8 cellular contexts compared by ENCODE assay signal in the genomic region with DNA sequence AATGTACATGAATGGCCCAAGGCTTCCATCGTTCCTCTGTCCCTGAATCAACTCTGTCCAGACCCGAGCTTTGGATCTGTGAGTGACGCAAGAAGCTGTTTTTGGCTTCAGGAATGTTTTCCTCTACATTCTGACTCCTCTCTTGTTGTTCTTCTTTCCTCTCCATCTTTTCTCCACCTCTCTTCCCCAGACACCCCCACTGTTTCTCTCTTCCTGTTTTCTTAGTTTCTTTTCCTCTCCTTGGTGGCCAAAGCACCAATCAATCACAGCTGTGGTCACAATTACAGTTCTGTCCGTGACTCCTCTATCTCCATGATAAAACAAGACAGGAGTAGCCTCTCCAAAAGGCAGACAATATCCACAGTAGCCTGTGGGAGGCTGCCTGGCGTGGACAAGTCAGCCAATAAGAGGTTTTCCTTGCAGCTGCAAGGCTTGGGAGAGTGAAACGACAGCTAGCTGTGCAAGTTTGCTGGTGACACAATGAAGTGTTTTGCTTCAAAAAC. TPM values are rescaled to one million over a fixed set of nuclear protein-coding genes. Genes with fewer than 3 reads are reported as not detected.
DNase-seq lines count a peak whose midpoint lies in the region; ATAC-seq, FAIRE-seq and TF ChIP-seq lines count a peak whose summit lies in the region.

No MANE protein-coding gene starts in this region.

- no peak for TF ChIP-seq EP300 in H1 (IDR thresholded peaks at IDR 0.05; ENCODE audit: borderline replicate concordance in 1 of 2, low read depth in 2 of 2, low read length in 2 of 2)

- H3K9me3 ChIP-seq in H1 (ENCODE audit: insufficient read depth in 2 of 2, low read depth in 1 of 2, low read length in 1 of 2) (no peaks in the 10 kb centered on the region), mucosa of stomach (ENCODE audit: control insufficient read depth, low read length) (no peaks in the 10 kb centered on the region), HAP-1 (no peaks in the 10 kb centered on the region)
- H3K9me3 ChIP-seq in CD8-positive, alpha-beta memory T cell (ENCODE audit: low read length) = no peaks in the 10 kb centered on the region

- in situ Hi-C loops in HAP-1 (cut with MboI; ENCODE audit: low sequenced_read_pairs) = no loop called here

- 58% methylated on average over 6 of the region's 6 CpGs; no CpG with 5 or more reads in 1 of the 2 experiments for WGBS in H1 (ENCODE audit: extremely low coverage in 1 of 2, insufficient coverage in 1 of 2, insufficient read length in 1 of 2, insufficient replicate concordance in 2 of 2, low coverage in 1 of 2, low lambda C conversion rate in 2 of 2, missing lambda C conversion rate in 1 of 2), 2 experiments

- no peak for FAIRE-seq in H1 (lab: Jason Lieb, UNC)

- H2BK5ac ChIP-seq in H1 (ENCODE audit: low read depth, low read length) = no peak overlapping the region

- no peak overlapping the region for H3K4me3 Mint-ChIP-seq in CD8-positive, alpha-beta memory T cell

- ATAC-seq in Right ventricle myocardium inferior = peak; percentile 87
- no peak for ATAC-seq in GM18502 (IDR thresholded peaks at IDR 0.05; ENCODE audit: poor library complexity, unreplicated experiment)

- CTCF ChIA-PET in H1 (lab: Charles Lee; ENCODE audit: partially characterized antibody) = interaction anchor here (1.4 to 3.5 kb wide), 2 partner anchors 9 to 66 kb away, joined by 4 to 25 read pairs; no protein-coding TSS in a partner anchor
- CTCF ChIA-PET in CD8-positive, alpha-beta memory T cell (lab: Charles Lee) = no interaction called here

- no peak overlapping the region for H2BK20ac ChIP-seq in H1 (ENCODE audit: low read length)

- no peak overlapping the region for H3K4me3 ChIP-seq in H1 (ENCODE audit: extremely low read depth in 1 of 4, insufficient read depth in 2 of 4, low read depth in 3 of 4, low read length in 4 of 4)
- H3K4me3 ChIP-seq in mucosa of stomach (ENCODE audit: low read length) = no peak overlapping the region
- no peak overlapping the region for H3K4me3 ChIP-seq in CD8-positive, alpha-beta memory T cell (ENCODE audit: low read length)
- H3K4me3 ChIP-seq in HAP-1 = no peak overlapping the region

- peaks cover 0 to 31% of the 10 kb centered on the region in 2 donors for H3K27me3 Mint-ChIP-seq in CD8-positive, alpha-beta memory T cell

- intact Hi-C loops in Right ventricle myocardium inferior (cut with DNase I) = loop anchor here (5.0 to 10.0 kb wide), 4 partner anchors 199 to 504 kb away; a partner anchor contains a TSS
- intact Hi-C loops in cardiac septum (cut with DNase I) = loop anchor here (2.0 to 10.0 kb wide), 3 partner anchors 129 to 497 kb away; no protein-coding TSS in a partner anchor

- no peak overlapping the region for H3K18ac ChIP-seq in H1 (ENCODE audit: extremely low read depth, low read length)

- no peaks in the 10 kb centered on the region for H3K9me3 Mint-ChIP-seq in CD8-positive, alpha-beta memory T cell

- H3K79me2 ChIP-seq in H1 (ENCODE audit: control insufficient read depth in 1 of 2, insufficient read depth in 2 of 2, low read length in 2 of 2) = no peaks in the 10 kb centered on the region

- H3K27me3 ChIP-seq in H1 (replicated peaks in 1 of 4; ENCODE audit: control insufficient read depth in 3 of 4, extremely low read depth in 1 of 4, insufficient read depth in 3 of 4, low read length in 3 of 4) (no peaks in the 10 kb centered on the region), mucosa of stomach (ENCODE audit: control insufficient read depth, insufficient read depth, low read length) (no peaks in the 10 kb centered on the region), HAP-1 (ENCODE audit: low read depth) (no peaks in the 10 kb centered on the region)
- no peaks in the 10 kb centered on the region for H3K27me3 ChIP-seq in CD8-positive, alpha-beta memory T cell (ENCODE audit: insufficient read depth, low read length, poor library complexity, severe bottlenecking)

- peaks cover 0 to 4% (median 2%) of the 10 kb centered on the region in 4 experiments; a peak in 3 of 7 replicates for H3K4me1 ChIP-seq in H1 (replicated peaks in 1 of 4; ENCODE audit: control insufficient read depth in 3 of 4, insufficient read depth in 4 of 4, low read length in 3 of 4)
- no peaks in the 10 kb centered on the region for H3K4me1 ChIP-seq in mucosa of stomach (ENCODE audit: control insufficient read depth, insufficient read depth, low read length)
- no peaks in the 10 kb centered on the region for H3K4me1 ChIP-seq in CD8-positive, alpha-beta memory T cell (ENCODE audit: insufficient read depth, low read length)
- peaks cover 6% of the 10 kb centered on the region; the same call in 1 of the 2 replicates for H3K4me1 ChIP-seq in HAP-1

- no peak for TF ChIP-seq RAD21 in H1 (IDR thresholded peaks at IDR 0.05 in 1 of 2, conservative IDR thresholded peaks at IDR 0.05 in 1 of 2; ENCODE audit: low read depth in 2 of 2, low read length in 2 of 2)

- H3K9ac ChIP-seq in H1 (replicated peaks in 1 of 4; ENCODE audit: extremely low read depth in 1 of 4, low read depth in 3 of 4, low read length in 3 of 4) (no peak overlapping the region), mucosa of stomach (ENCODE audit: low read length) (peak overlapping the region; percentile 12)

- H4K8ac ChIP-seq in H1 (ENCODE audit: extremely low read depth, insufficient read depth, low read length) = no peak overlapping the region

- no peak overlapping the region for H2BK120ac ChIP-seq in H1 (replicated peaks; ENCODE audit: low read depth, low read length)

- no peaks in the 10 kb centered on the region for H3K23me2 ChIP-seq in H1 (ENCODE audit: low read depth, low read length)

- H3K23ac ChIP-seq in H1 (ENCODE audit: insufficient read length) = no peak overlapping the region

- TF ChIP-seq CTCF in H1 (IDR thresholded peaks at IDR 0.05; ENCODE audit: control extremely low read depth in 1 of 3, insufficient read depth in 1 of 3, low read depth in 1 of 3, low read length in 3 of 3) = no peak

- H3K79me1 ChIP-seq in H1 (ENCODE audit: low read depth, low read length) = no peaks in the 10 kb centered on the region

- DNase-seq in Right ventricle myocardium inferior (ENCODE audit: missing footprints) (peak; percentile 68), cardiac septum (ENCODE audit: low spot score) (no peak), H1 (ENCODE audit: low read depth in 1 of 2, low spot score in 2 of 2) (no peak), HAP-1 (ENCODE audit: low spot score in 2 of 2) (no peak)
- DNase-seq in CD8-positive, alpha-beta memory T cell = no peak
- no peak for DNase-seq in activated naive CD4-positive, alpha-beta T cell (lab: John Stamatoyannopoulos, UW)

- H2BK15ac ChIP-seq in H1 (ENCODE audit: low read length) = no peak overlapping the region

- H3K27ac ChIP-seq in H1 (ENCODE audit: low read depth, low read length) = no peak overlapping the region
- no peak overlapping the region for H3K27ac ChIP-seq in CD8-positive, alpha-beta memory T cell (ENCODE audit: low read depth, low read length)

- H3K14ac ChIP-seq in H1 (ENCODE audit: insufficient read length) = no peak overlapping the region

- TF ChIP-seq POLR2A in H1 (IDR thresholded peaks at IDR 0.05; ENCODE audit: control extremely low read depth in 1 of 2, low read depth in 2 of 2, low read length in 2 of 2) = no peak

- no peak overlapping the region for H4K91ac ChIP-seq in H1 (replicated peaks; ENCODE audit: insufficient read length, low read length)

- H2AK5ac ChIP-seq in H1 (ENCODE audit: low read depth, low read length) = no peak overlapping the region

- peak overlapping the region in 1 of 2 experiments; percentile 22; a peak in 1 of 4 replicates for H3K4me2 ChIP-seq in H1 (ENCODE audit: insufficient read depth in 1 of 2, low read depth in 2 of 2, low read length in 2 of 2)

- H3K36me3 Mint-ChIP-seq in CD8-positive, alpha-beta memory T cell = no peaks in the 10 kb centered on the region

- POLR2A ChIA-PET in H1 (lab: Charles Lee; ENCODE audit: partially characterized antibody) = no interaction called here
- POLR2A ChIA-PET in CD8-positive, alpha-beta memory T cell (lab: Charles Lee) = no interaction called here

- H3K27ac Mint-ChIP-seq in CD8-positive, alpha-beta memory T cell = no peak overlapping the region

- H3K36me3 ChIP-seq in H1 (ENCODE audit: control insufficient read depth in 2 of 4, insufficient read depth in 4 of 4, low read length in 3 of 4) (no peaks in the 10 kb centered on the region), mucosa of stomach (ENCODE audit: control insufficient read depth, insufficient read depth, low read length) (no peaks in the 10 kb centered on the region), HAP-1 (replicated peaks) (no peaks in the 10 kb centered on the region)
- H3K36me3 ChIP-seq in CD8-positive, alpha-beta memory T cell (ENCODE audit: insufficient read depth, low read length) = no peaks in the 10 kb centered on the region

- H2AFZ ChIP-seq in H1 (ENCODE audit: low read length) = peak overlapping the region; percentile 97

- H2BK12ac ChIP-seq in H1 (ENCODE audit: low read depth, low read length) = no peak overlapping the region

- no peaks in the 10 kb centered on the region for H4K20me1 ChIP-seq in H1 (replicated peaks in 1 of 2; ENCODE audit: control insufficient read depth in 1 of 2, insufficient read depth in 2 of 2, low read length in 2 of 2)

- no peaks in the 10 kb centered on the region for H3K4me1 Mint-ChIP-seq in CD8-positive, alpha-beta memory T cell

- no peak overlapping the region for H3K4ac ChIP-seq in H1 (replicated peaks; ENCODE audit: insufficient read length, low read depth, low read length)

- no peak overlapping the region for H3K56ac ChIP-seq in H1 (replicated peaks; ENCODE audit: insufficient read length, low read depth, low read length)

- H4K5ac ChIP-seq in H1 (ENCODE audit: insufficient read length, low read depth, low read length) = no peak overlapping the region

RNA-seq across cellular contexts. Expression of a gene that starts 4.9 kb away (rescaled TPM):
- total RNA-seq in Right ventricle myocardium inferior (not detected), cardiac septum (not detected)
- total RNA-seq in H1 (2021; fragmentation: NEBNext Ultra II Directional; extraction: Animal tissue kit (Norgen Biotek cat#: 25700)) = not detected in 2 replicates
- not detected in 2 replicates for polyA plus RNA-seq in H1 (2011; rRNA removed)
- not detected for polyA plus RNA-seq in H1 (2011; cell fraction: cytosol; rRNA removed)
- not detected for polyA plus RNA-seq in H1 (2011; cell fraction: nucleus; rRNA removed)
- not detected in 4 replicates for polyA plus RNA-seq in H1 (2012, experiment 1 of 2)
- not detected for polyA plus RNA-seq in H1 (2012, experiment 2 of 2)
- not detected for polyA plus RNA-seq in H1 (2013, experiment 1 of 2)
- polyA plus RNA-seq in H1 (2013, experiment 2 of 2) = not detected
- not detected in 2 replicates for polyA minus RNA-seq in H1 (2011; rRNA and poly(A)+ RNA removed)
- not detected for polyA minus RNA-seq in H1 (2011; cell fraction: cytosol; rRNA and poly(A)+ RNA removed)
- not detected for polyA minus RNA-seq in H1 (2011; cell fraction: nucleus; rRNA and poly(A)+ RNA removed)
- not detected for total RNA-seq in CD8-positive, alpha-beta memory T cell
- not detected for polyA plus RNA-seq in CD8-positive, alpha-beta memory T cell

RNA-seq across cellular contexts. Expression of a gene that starts 28.0 kb away (rescaled TPM):
- total RNA-seq in Right ventricle myocardium inferior (78.0 TPM), cardiac septum (56.5 TPM)
- total RNA-seq in H1 (2021; fragmentation: NEBNext Ultra II Directional; extraction: Animal tissue kit (Norgen Biotek cat#: 25700)) = 2.6 and 3.1 TPM in 2 replicates
- 0.88 and 1.2 TPM in 2 replicates for polyA plus RNA-seq in H1 (2011; rRNA removed)
- 0.80 TPM for polyA plus RNA-seq in H1 (2011; cell fraction: cytosol; rRNA removed)
- 0.80 TPM for polyA plus RNA-seq in H1 (2011; cell fraction: nucleus; rRNA removed)
- 1.3 to 3.1 TPM (median 1.8 TPM) in 4 replicates for polyA plus RNA-seq in H1 (2012, experiment 1 of 2)
- 0.29 TPM for polyA plus RNA-seq in H1 (2012, experiment 2 of 2)
- polyA plus RNA-seq in H1 (2013, experiment 1 of 2) = 1.3 TPM
- polyA plus RNA-seq in H1 (2013, experiment 2 of 2) = 1.0 TPM
- 3.3 and 3.5 TPM in 2 replicates for polyA minus RNA-seq in H1 (2011; rRNA and poly(A)+ RNA removed)
- polyA minus RNA-seq in H1 (2011; cell fraction: cytosol; rRNA and poly(A)+ RNA removed) = 3.2 TPM
- 4.8 TPM for polyA minus RNA-seq in H1 (2011; cell fraction: nucleus; rRNA and poly(A)+ RNA removed)
- 1 to 10 TPM in 1 of 2 experiments, under 1 TPM in 1; 0.59 to 1.3 TPM for total RNA-seq in CD8-positive, alpha-beta memory T cell
- 14.5 TPM for polyA plus RNA-seq in CD8-positive, alpha-beta memory T cell

Comparison
In these comparisons a context has a peak if more than half of its experiments do, and no peak if none do; other contexts are left out.
1. RNA of a gene that starts 28.0 kb away (total RNA-seq): 78.0 TPM in Right ventricle myocardium inferior (single experiment) and 56.5 TPM in cardiac septum (single experiment); 2.6 to 3.1 TPM in H1 and 0.59 to 1.3 TPM in CD8-positive, alpha-beta memory T cell; every median in the first group is over 10 times any median in the second.